ENCODE assay signal across 12 cellular contexts in the genomic region with DNA sequence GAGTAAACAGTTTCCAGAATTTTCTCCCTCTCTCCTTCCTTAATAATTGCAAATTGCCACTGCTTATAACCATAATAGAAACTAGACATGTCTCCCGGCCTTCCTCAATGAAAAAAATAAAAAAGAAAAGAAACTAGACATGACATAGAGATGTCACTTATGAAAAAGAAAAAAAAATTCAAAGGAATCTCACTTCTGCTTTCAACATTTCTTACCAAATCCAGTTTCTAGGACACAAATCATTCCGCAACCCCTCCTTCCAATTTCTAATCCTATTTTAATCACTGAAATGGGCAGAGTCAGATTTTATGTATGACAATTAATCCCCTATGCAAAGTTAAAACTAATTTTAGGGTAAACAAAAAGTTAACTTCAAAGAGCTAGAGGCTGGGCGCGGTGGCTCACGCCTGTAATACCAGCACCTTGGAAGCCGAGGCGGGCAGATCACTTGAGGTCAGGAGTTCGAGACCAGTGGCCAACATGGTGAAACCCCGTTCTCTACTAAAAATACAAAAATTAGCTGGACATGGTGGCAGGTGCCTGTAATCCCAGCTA.
DNase-seq lines count a peak whose midpoint lies in the region; ATAC-seq and TF ChIP-seq lines count a peak whose summit lies in the region.
"Had no signal": no experiment of that assay in that cellular context is flagged by ENCODE, and none has a peak within 500 bp of the region (broad histone marks: within the 10 kb centered on the region; RNA-seq: fewer than 3 reads in every experiment).

No MANE protein-coding gene starts in this region.

- no peak for TF ChIP-seq CTCF in GM10266 (IDR thresholded peaks at IDR 0.05; ENCODE audit: control insufficient read depth, insufficient read depth, low read depth, missing control alignments)
- no peak for TF ChIP-seq CTCF in RWPE1 (conservative IDR thresholded peaks at IDR 0.05; ENCODE audit: low read depth)

- CTCF ChIA-PET in RWPE1 (lab: Yijun Ruan, JAX), result no interaction called here

- peak; percentile 74 for ATAC-seq in GM19395 (IDR thresholded peaks at IDR 0.05; ENCODE audit: unreplicated experiment)
- peak; percentile 47 for ATAC-seq in HG03039 (IDR thresholded peaks at IDR 0.05; ENCODE audit: unreplicated experiment)
- no peak for ATAC-seq in HG03135 (IDR thresholded peaks at IDR 0.05; ENCODE audit: unreplicated experiment)
- ATAC-seq: body of pancreas had no signal

- POLR2A ChIA-PET in RWPE1 (lab: Yijun Ruan, JAX; ENCODE audit: low non-redundant PET), result no interaction called here

- peak; percentile 64 for DNase-seq in GM10266 (ENCODE audit: extremely low spot score)
- DNase-seq in RPMI8226, result peak; percentile 60
- no peak for DNase-seq in dedifferentiated amniotic fluid mesenchymal stem cell (ENCODE audit: extremely low spot score)
- DNase-seq in RWPE1 (ENCODE audit: low spot score), result no peak
- DNase-seq in NCI-H1694 treated with DMSO at 0.1 percent for 48 hours (lab: John Stamatoyannopoulos, UW), result no peak
- DNase-seq: body of pancreas, kidney glomerular epithelial cell, NCI-H2029, Right ventricle myocardium superior had no signal

- no peak overlapping the region for H3K27ac ChIP-seq in RWPE1
- H3K27ac ChIP-seq: body of pancreas had no signal

Comparison
In these comparisons a context has a peak if more than half of its experiments do, and no peak if none do; other contexts are left out.
1. DNase-seq: peak in GM10266 (single experiment) and RPMI8226 (single experiment); none in dedifferentiated amniotic fluid mesenchymal stem cell (single experiment), RWPE1 (single experiment) and NCI-H1694 treated with DMSO at 0.1 percent for 48 hours (single experiment).